ENCODE assay signal across 8 cellular contexts in the genomic region with DNA sequence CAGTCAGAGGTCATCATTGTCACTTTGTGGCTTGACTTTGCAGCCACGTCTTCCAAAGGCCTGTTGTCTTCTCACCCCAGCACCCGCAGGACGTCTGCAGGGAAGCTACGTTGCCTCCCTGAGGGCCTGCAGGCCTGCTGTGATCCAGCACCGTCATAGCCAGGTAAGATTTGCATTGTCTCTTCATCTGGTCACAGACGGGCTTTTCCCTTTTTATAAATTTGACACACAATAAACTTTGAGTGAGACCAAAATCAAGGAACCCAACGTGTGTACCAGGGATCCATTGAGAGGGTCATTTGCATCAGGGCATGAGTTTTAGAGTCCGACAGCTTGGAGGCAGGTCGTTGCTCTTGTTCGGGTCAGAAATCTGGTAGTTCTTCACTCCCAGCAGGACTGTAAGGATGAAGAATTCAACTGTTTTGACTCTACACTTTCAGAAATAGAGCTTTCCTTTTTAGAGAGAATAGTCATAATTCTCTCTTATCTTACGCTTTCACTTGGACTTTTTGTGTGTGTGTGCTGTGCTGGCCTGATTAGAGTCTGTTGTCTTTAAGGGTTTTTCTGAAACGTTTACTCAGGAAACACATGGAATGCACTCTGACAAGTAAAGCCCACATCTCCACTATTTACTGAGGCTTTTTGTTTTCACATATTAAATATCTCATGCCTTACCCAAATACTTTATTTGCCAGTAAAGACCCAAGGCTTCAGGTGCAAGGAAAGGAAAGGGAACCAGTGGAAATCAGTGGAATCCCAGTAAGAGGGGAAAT.
DNase-seq lines count a peak whose midpoint lies in the region; ATAC-seq and TF ChIP-seq lines count a peak whose summit lies in the region.

No MANE protein-coding gene starts in this region.

- H3K27ac Mint-ChIP-seq in CD4-positive, CD25-positive, alpha-beta regulatory T cell: peak overlapping the region; percentile 98 to 100 (median 98)
- H3K27ac Mint-ChIP-seq in stimulated activated naive B cell treated with anti-CD40 and anti-IgM and Interleukin-4, amounts not matched to agents 10 μg/mL and 1 μg/mL and 100 μg/mL, for 72 hours: peak overlapping the region; percentile 98

- H3K36me3 Mint-ChIP-seq in CD4-positive, CD25-positive, alpha-beta regulatory T cell: peaks cover 10% of the 10 kb centered on the region
- H3K36me3 Mint-ChIP-seq in stimulated activated naive B cell treated with anti-CD40 and anti-IgM and Interleukin-4, amounts not matched to agents 10 μg/mL and 1 μg/mL and 100 μg/mL, for 72 hours: no peaks in the 10 kb centered on the region

- H3K4me3 ChIP-seq in CD4-positive, CD25-positive, alpha-beta regulatory T cell (ENCODE audit: low read depth, low read length): peak overlapping the region; percentile 72
- no peak overlapping the region for H3K4me3 ChIP-seq in NB4 (ENCODE audit: low read depth, low read length)
- H3K4me3 ChIP-seq in breast epithelium: no peak overlapping the region

- H3K9me3 Mint-ChIP-seq in CD4-positive, CD25-positive, alpha-beta regulatory T cell: peaks cover 0 to 11% (median 5%) of the 10 kb centered on the region in 7 donors
- H3K9me3 Mint-ChIP-seq in stimulated activated naive B cell treated with anti-CD40 and anti-IgM and Interleukin-4, amounts not matched to agents 10 μg/mL and 1 μg/mL and 100 μg/mL, for 72 hours: no peaks in the 10 kb centered on the region

- H3K4me1 ChIP-seq in CD4-positive, CD25-positive, alpha-beta regulatory T cell (ENCODE audit: control insufficient read depth, insufficient read depth, low read length, poor library complexity, severe bottlenecking): peaks cover 42% of the 10 kb centered on the region
- no peaks in the 10 kb centered on the region for H3K4me1 ChIP-seq in breast epithelium

- H3K4me3 Mint-ChIP-seq in CD4-positive, CD25-positive, alpha-beta regulatory T cell: peak overlapping the region; percentile 72 to 85 (median 78)
- peak overlapping the region; percentile 21 to 83 for H3K4me3 Mint-ChIP-seq in stimulated activated naive B cell treated with anti-CD40 and anti-IgM and Interleukin-4, amounts not matched to agents 10 μg/mL and 1 μg/mL and 100 μg/mL, for 72 hours

- peaks cover 24 to 55% (median 37%) of the 10 kb centered on the region in 4 donors for H3K4me1 Mint-ChIP-seq in CD4-positive, CD25-positive, alpha-beta regulatory T cell
- peaks cover 18 to 27% of the 10 kb centered on the region in 2 donors for H3K4me1 Mint-ChIP-seq in stimulated activated naive B cell treated with anti-CD40 and anti-IgM and Interleukin-4, amounts not matched to agents 10 μg/mL and 1 μg/mL and 100 μg/mL, for 72 hours

- no peak for TF ChIP-seq CTCF in NB4 (IDR thresholded peaks at IDR 0.05; ENCODE audit: low read depth, low read length)
- TF ChIP-seq CTCF in breast epithelium (IDR thresholded peaks at IDR 0.05): no peak

- peak; percentile 33 to 81 (median 47) for DNase-seq in CD4-positive, CD25-positive, alpha-beta regulatory T cell
- DNase-seq in NB4 (ENCODE audit: low read depth): peak; percentile 27
- DNase-seq in amniotic epithelial cell (ENCODE audit: low read depth): peak; percentile 52
- DNase-seq in stimulated activated naive B cell treated with anti-CD40 and anti-IgM and Interleukin-4, amounts not matched to agents 10 μg/mL and 1 μg/mL and 100 μg/mL, for 72 hours: peak; percentile 82
- no peak for DNase-seq in mucosa of gallbladder (ENCODE audit: low spot score)
- no peak for DNase-seq in breast epithelium (ENCODE audit: low spot score in 2 of 2)
- DNase-seq in A172 (ENCODE audit: low spot score): no peak

- TF ChIP-seq POLR2A in NB4 (IDR thresholded peaks at IDR 0.05; ENCODE audit: extremely low read depth, insufficient read length) (no peak), breast epithelium (IDR thresholded peaks at IDR 0.05) (no peak)

- no peaks in the 10 kb centered on the region for H3K27me3 Mint-ChIP-seq in CD4-positive, CD25-positive, alpha-beta regulatory T cell
- no peaks in the 10 kb centered on the region for H3K27me3 Mint-ChIP-seq in stimulated activated naive B cell treated with anti-CD40 and anti-IgM and Interleukin-4, amounts not matched to agents 10 μg/mL and 1 μg/mL and 100 μg/mL, for 72 hours

- intact Hi-C loops in breast epithelium (cut with DNase I; ENCODE audit: low total_unique reads): no loop called here

- H3K36me3 ChIP-seq in CD4-positive, CD25-positive, alpha-beta regulatory T cell (ENCODE audit: control insufficient read depth, insufficient read depth, low read length): no peaks in the 10 kb centered on the region
- no peaks in the 10 kb centered on the region for H3K36me3 ChIP-seq in breast epithelium

- no peaks in the 10 kb centered on the region for H3K27me3 ChIP-seq in CD4-positive, CD25-positive, alpha-beta regulatory T cell (ENCODE audit: control insufficient read depth, insufficient read depth, low read length)
- no peaks in the 10 kb centered on the region for H3K27me3 ChIP-seq in breast epithelium

- peak; percentile 38 to 40 for ATAC-seq in CD4-positive, CD25-positive, alpha-beta regulatory T cell (ENCODE audit: low read depth in 2 of 2)
- peak; percentile 83 for ATAC-seq in GM21423 (IDR thresholded peaks at IDR 0.05; ENCODE audit: unreplicated experiment)
- peak; percentile 93 for ATAC-seq in stimulated activated naive B cell treated with anti-CD40 and anti-IgM and Interleukin-4, amounts not matched to agents 10 μg/mL and 1 μg/mL and 100 μg/mL, for 72 hours (replicated peaks)

- H3K27ac ChIP-seq in CD4-positive, CD25-positive, alpha-beta regulatory T cell (ENCODE audit: insufficient read depth, low read length, poor library complexity, severe bottlenecking): peak overlapping the region; percentile 94
- H3K27ac ChIP-seq in breast epithelium: peak overlapping the region in 1 of 2 donors; percentile 11

- peaks cover 3 to 6% of the 10 kb centered on the region in 2 experiments for H3K9me3 ChIP-seq in CD4-positive, CD25-positive, alpha-beta regulatory T cell (ENCODE audit: control insufficient read depth in 2 of 2, low read length in 2 of 2)
- no peaks in the 10 kb centered on the region for H3K9me3 ChIP-seq in breast epithelium

Comparison
In these comparisons a context has a peak if more than half of its experiments do, and no peak if none do; other contexts are left out.
1. ATAC-seq: peak in every context shown above with its lines; median percentile 93 in stimulated activated naive B cell treated with anti-CD40 and anti-IgM and Interleukin-4, amounts not matched to agents 10 μg/mL and 1 μg/mL and 100 μg/mL, for 72 hours; 83 in GM21423; 39 in CD4-positive, CD25-positive, alpha-beta regulatory T cell.
2. DNase-seq: peak in CD4-positive, CD25-positive, alpha-beta regulatory T cell (3 of 3), NB4 (single experiment), amniotic epithelial cell (single experiment) and stimulated activated naive B cell treated with anti-CD40 and anti-IgM and Interleukin-4, amounts not matched to agents 10 μg/mL and 1 μg/mL and 100 μg/mL, for 72 hours (single experiment); none in mucosa of gallbladder (single experiment), breast epithelium (0 of 2) and A172 (single experiment).